Comparison of ENCODE assay signal across 9 cellular contexts in genomic region chr7:55569269-55569663, GRCh38. TPM values are rescaled to one million over a fixed set of nuclear protein-coding genes. Genes with fewer than 3 reads are reported as not detected.
DNase-seq lines count a peak whose midpoint lies in the region; ATAC-seq and TF ChIP-seq lines count a peak whose summit lies in the region.
"Had no signal": no experiment of that assay in that cellular context is flagged by ENCODE, and none has a peak within 500 bp of the region (broad histone marks: within the 10 kb centered on the region; RNA-seq: fewer than 3 reads in every experiment).

No MANE protein-coding gene starts in this region.

- peak overlapping the region; percentile 49 for H3K27ac ChIP-seq in mesodermal cell (ENCODE audit: low read depth, low read length, severe bottlenecking)
- no peak overlapping the region for H3K27ac ChIP-seq in WERI-Rb-1

- 63 to 82% methylated on average over 2 to 6 of the region's 7 CpGs for WGBS in mesodermal cell (ENCODE audit: insufficient coverage in 2 of 2), 2 experiments

- no peaks in the 10 kb centered on the region for H3K36me3 ChIP-seq in BE2C
- H3K36me3 ChIP-seq in mesodermal cell (ENCODE audit: control insufficient read depth, insufficient read depth, low read length): peaks cover 12% of the 10 kb centered on the region
- H3K36me3 ChIP-seq in WERI-Rb-1: peaks cover 5% of the 10 kb centered on the region
- H3K36me3 ChIP-seq: esophagus muscularis mucosa had no signal

- peak overlapping the region; percentile 89 for H3K4me3 Mint-ChIP-seq in activated T-helper 17 cell treated with anti-CD3 and anti-CD28 coated beads, Interleukin-2, amount 50 U/mL, for 72 hours

- TF ChIP-seq CTCF in BE2C (IDR thresholded peaks at IDR 0.05; ENCODE audit: low read depth, low read length): no peak
- no peak for TF ChIP-seq CTCF in WERI-Rb-1 (IDR thresholded peaks at IDR 0.05; ENCODE audit: low read depth, low read length)

- H3K27me3 ChIP-seq in BE2C (no peaks in the 10 kb centered on the region), WERI-Rb-1 (ENCODE audit: insufficient read depth, low read depth, severe bottlenecking) (no peaks in the 10 kb centered on the region)
- H3K27me3 ChIP-seq: esophagus muscularis mucosa had no signal

- H3K4me1 ChIP-seq in BE2C (peaks cover 26% of the 10 kb centered on the region), mesodermal cell (ENCODE audit: control insufficient read depth, insufficient read depth, low read length, poor library complexity, severe bottlenecking) (peaks cover 35% of the 10 kb centered on the region)

- H3K4me3 ChIP-seq in BE2C (ENCODE audit: low read depth, low read length) (peak overlapping the region; percentile 9; the same call in 1 of the 2 replicates), mesodermal cell (ENCODE audit: extremely low read depth, insufficient read depth, low read length, poor library complexity, severe bottlenecking) (no peak overlapping the region), WERI-Rb-1 (ENCODE audit: low read depth, low read length) (no peak overlapping the region)
- H3K4me3 ChIP-seq: esophagus muscularis mucosa had no signal

- DNase-seq in BE2C (no peak), Kasumi-1 (lab: John Stamatoyannopoulos, UW) (no peak), sciatic nerve (ENCODE audit: low spot score) (no peak), WERI-Rb-1 (no peak)

- peak overlapping the region; percentile 96 for H3K27ac Mint-ChIP-seq in activated T-helper 17 cell treated with anti-CD3 and anti-CD28 coated beads, Interleukin-2, amount 50 U/mL, for 72 hours

- H3K27me3 Mint-ChIP-seq in activated T-helper 17 cell treated with anti-CD3 and anti-CD28 coated beads, Interleukin-2, amount 50 U/mL, for 72 hours: no peaks in the 10 kb centered on the region

- intact Hi-C loops in sciatic nerve (cut with DNase I): no loop called here

- peaks cover 55% of the 10 kb centered on the region for H3K36me3 Mint-ChIP-seq in activated T-helper 17 cell treated with anti-CD3 and anti-CD28 coated beads, Interleukin-2, amount 50 U/mL, for 72 hours (ENCODE audit: low read depth)

- H3K4me1 Mint-ChIP-seq in activated T-helper 17 cell treated with anti-CD3 and anti-CD28 coated beads, Interleukin-2, amount 50 U/mL, for 72 hours: peaks cover 71% of the 10 kb centered on the region

- H3K9me3 Mint-ChIP-seq in activated T-helper 17 cell treated with anti-CD3 and anti-CD28 coated beads, Interleukin-2, amount 50 U/mL, for 72 hours: no peaks in the 10 kb centered on the region

- ATAC-seq in GM21447 (IDR thresholded peaks at IDR 0.05; ENCODE audit: unreplicated experiment) (peak; percentile 9), sciatic nerve (no peak), GM21360 (IDR thresholded peaks at IDR 0.05; ENCODE audit: unreplicated experiment) (no peak)
- no peak for ATAC-seq in activated T-helper 17 cell treated with anti-CD3 and anti-CD28 coated beads, Interleukin-2, amount 50 U/mL, for 72 hours (replicated peaks)

- H3K9me3 ChIP-seq in BE2C (no peaks in the 10 kb centered on the region), mesodermal cell (ENCODE audit: control insufficient read depth, low read length) (no peaks in the 10 kb centered on the region), WERI-Rb-1 (ENCODE audit: severe bottlenecking) (no peaks in the 10 kb centered on the region)
- H3K9me3 ChIP-seq: esophagus muscularis mucosa had no signal

RNA-seq across cellular contexts. Expression of gene VOPP1, which starts 3.0 kb away (rescaled TPM):
- 38.5 TPM for polyA plus RNA-seq in BE2C (2012; ENCODE audit: insufficient read depth, insufficient read length, low read depth)
- total RNA-seq in activated T-helper 17 cell treated with anti-CD3 and anti-CD28 coated beads, Interleukin-2, amount 50 U/mL, for 72 hours: 10 to 100 TPM; 58.0 to 70.9 TPM
- 57.7 TPM for polyA plus RNA-seq in mesodermal cell (2013, experiment 1 of 2)
- polyA plus RNA-seq in mesodermal cell (2013, experiment 2 of 2): 51.7 TPM
- 66.2 TPM for total RNA-seq in sciatic nerve
